ENCODE assay signal across 14 cellular contexts in the genomic region with DNA sequence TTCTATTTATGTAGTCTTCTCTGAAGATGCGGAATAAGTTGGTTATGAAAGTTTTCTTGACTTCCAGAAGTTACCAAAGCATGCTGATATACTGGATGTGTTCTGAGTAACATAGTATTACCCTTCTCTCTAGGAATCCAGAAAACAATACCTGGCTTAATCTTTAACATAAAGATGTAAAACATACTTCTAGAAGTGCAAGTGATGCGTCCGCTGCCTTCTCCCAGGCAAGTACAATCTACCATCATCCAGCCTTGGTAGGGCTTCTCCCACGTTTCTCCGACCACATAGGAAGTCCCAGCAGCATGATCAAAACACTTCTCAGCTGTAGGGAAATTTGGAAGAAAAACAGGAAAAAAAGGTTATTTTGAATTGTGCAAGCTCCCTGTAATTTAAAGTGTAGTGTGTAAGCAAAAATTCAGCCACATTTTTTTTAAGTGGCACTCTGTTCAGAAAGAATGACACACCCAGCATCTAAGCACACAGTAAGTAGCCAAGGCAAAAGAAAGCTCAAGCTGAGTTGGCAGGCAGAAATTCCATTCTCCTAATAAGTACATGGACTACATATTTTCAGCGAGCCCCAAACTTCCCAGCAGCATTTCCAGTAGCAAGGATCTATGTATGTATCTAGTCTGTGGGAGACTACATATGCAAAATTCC. TPM values are rescaled to one million over a fixed set of nuclear protein-coding genes. Genes with fewer than 3 reads are reported as not detected.
DNase-seq lines count a peak whose midpoint lies in the region; ATAC-seq and TF ChIP-seq lines count a peak whose summit lies in the region.
"Had no signal": no experiment of that assay in that cellular context is flagged by ENCODE, and none has a peak within 500 bp of the region (broad histone marks: within the 10 kb centered on the region; RNA-seq: fewer than 3 reads in every experiment).

No MANE protein-coding gene starts in this region.

- TF ChIP-seq CTCF in MCF 10A (IDR thresholded peaks at IDR 0.05; ENCODE audit: unreplicated experiment) (no peak), breast epithelium (IDR thresholded peaks at IDR 0.05) (no peak), choroid plexus epithelial cell (conservative IDR thresholded peaks at IDR 0.05; ENCODE audit: low read depth, low read length) (no peak), left lung (IDR thresholded peaks at IDR 0.05) (no peak), upper lobe of right lung (IDR thresholded peaks at IDR 0.05) (no peak)

- CTCF ChIA-PET in MCF 10A (lab: Yijun Ruan, JAX), result interaction anchor here (0.6 to 1.1 kb wide), 7 partner anchors 14 to 82 kb away, joined by 3 to 4 read pairs (median 3); no protein-coding TSS in a partner anchor

- no peak overlapping the region for H3K4me3 Mint-ChIP-seq in MCF 10A (ENCODE audit: unreplicated experiment)

- no TSS peak for BruUV-seq in MCF 10A (replicated peaks; lab: Mats Ljungman, UMichigan)

- peaks cover 24% of the 10 kb centered on the region for H3K36me3 Mint-ChIP-seq in MCF 10A (ENCODE audit: insufficient read depth, unreplicated experiment)

- H3K4me1 ChIP-seq in breast epithelium (no peaks in the 10 kb centered on the region), left lung (peaks cover 0 to 13% of the 10 kb centered on the region in 2 donors), upper lobe of right lung (peaks cover 5% of the 10 kb centered on the region)

- peaks cover 29% of the 10 kb centered on the region for H3K4me1 Mint-ChIP-seq in MCF 10A (ENCODE audit: insufficient read depth, unreplicated experiment)

- H3K9me3 ChIP-seq in breast epithelium, result no peaks in the 10 kb centered on the region
- H3K9me3 ChIP-seq in left lung, result no peaks in the 10 kb centered on the region
- no peaks in the 10 kb centered on the region for H3K9me3 ChIP-seq in upper lobe of right lung

- H3K4me3 ChIP-seq in breast epithelium (no peak overlapping the region), choroid plexus epithelial cell (ENCODE audit: low read depth, low read length) (peak overlapping the region; percentile 77), left lung (no peak overlapping the region), upper lobe of right lung (no peak overlapping the region)
- H3K4me3 ChIP-seq: GM12878 had no signal

- peak overlapping the region; percentile 89 for H3K27ac Mint-ChIP-seq in MCF 10A (ENCODE audit: low read depth, unreplicated experiment)
- H3K27ac Mint-ChIP-seq: activated naive CD4-positive, alpha-beta T cell treated with anti-CD3 and anti-CD28 coated beads, Interleukin-2, amount 50 U/mL, for 72 hours had no signal

- POLR2A ChIA-PET in MCF 10A (lab: Yijun Ruan, JAX), result interaction anchor here (0.7 to 1.6 kb wide), 8 partner anchors 9 to 460 kb away, joined by 3 to 9 read pairs (median 4); partner anchors contain the start of gene ATIC

- H3K27me3 ChIP-seq in breast epithelium, result no peaks in the 10 kb centered on the region
- H3K27me3 ChIP-seq in left lung, result peaks cover 0 to 28% of the 10 kb centered on the region in 2 donors
- H3K27me3 ChIP-seq in upper lobe of right lung, result no peaks in the 10 kb centered on the region

- intact Hi-C loops in MCF 10A (cut with micrococcal nuclease) (no loop called here), breast epithelium (cut with DNase I; ENCODE audit: low total_unique reads) (no loop called here), left lung (cut with DNase I) (no loop called here), upper lobe of right lung (cut with DNase I) (no loop called here)

- no peak for TF ChIP-seq POLR2A in breast epithelium (IDR thresholded peaks at IDR 0.05)

- H3K27ac ChIP-seq in breast epithelium (no peak overlapping the region), left lung (peak overlapping the region in 1 of 2 donors; percentile 80), upper lobe of right lung (peak overlapping the region; percentile 1)
- H3K27ac ChIP-seq: 22Rv1 had no signal

- H3K27me3 Mint-ChIP-seq in MCF 10A (ENCODE audit: insufficient read depth, unreplicated experiment), result no peaks in the 10 kb centered on the region

- DNase-seq in MCF 10A (ENCODE audit: unreplicated experiment) (peak; percentile 26), breast epithelium (ENCODE audit: low spot score in 2 of 2) (no peak), choroid plexus epithelial cell (ENCODE audit: low read depth) (peak; percentile 84), left lung (no peak), upper lobe of right lung (no peak)
- DNase-seq in stimulated activated CD4-positive, alpha-beta T cell treated with anti-CD3 and anti-CD28 coated beads, Interleukin-2, amount 100 ng/mL, for 24 hours, result no peak
- DNase-seq: NCI-H1105 treated with DMSO at 0.1 percent for 48 hours, NCI-H526, SIG-M5 had no signal

- H3K36me3 ChIP-seq in breast epithelium (no peaks in the 10 kb centered on the region), left lung (peaks cover 0 to 20% of the 10 kb centered on the region in 2 donors), upper lobe of right lung (peaks cover 22% of the 10 kb centered on the region)

- ATAC-seq in left lung, result peak; percentile 63
- peak; percentile 54 for ATAC-seq in upper lobe of right lung
- no peak for ATAC-seq in HG02981 (IDR thresholded peaks at IDR 0.05; ENCODE audit: unreplicated experiment)
- ATAC-seq in GM21360 (IDR thresholded peaks at IDR 0.05; ENCODE audit: unreplicated experiment), result no peak
- ATAC-seq: activated naive CD4-positive, alpha-beta T cell treated with anti-CD3 and anti-CD28 coated beads, Interleukin-2, amount 50 U/mL, for 72 hours; GM12878 had no signal

- H3K9me3 Mint-ChIP-seq in MCF 10A (ENCODE audit: unreplicated experiment), result no peaks in the 10 kb centered on the region
- H3K9me3 Mint-ChIP-seq: activated naive CD4-positive, alpha-beta T cell treated with anti-CD3 and anti-CD28 coated beads, Interleukin-2, amount 50 U/mL, for 72 hours had no signal

RNA-seq across cellular contexts. Expression of gene FN1, which starts 5.2 kb away (rescaled TPM):
- total RNA-seq in MCF 10A (2022), result 564 and 636 TPM in 2 replicates
- total RNA-seq in breast epithelium, result 100 to 1,000 TPM in 2 of 3 donors, 10 to 100 TPM in 1; 74.9 to 295 (median 102) TPM
- total RNA-seq in left lung, result 1,000 to 10,000 TPM; 1,862 to 3,073 TPM
- 955 TPM for total RNA-seq in upper lobe of right lung

Comparison
In these comparisons a context has a peak if more than half of its experiments do, and no peak if none do; other contexts are left out.
1. DNase-seq: peak in MCF 10A (single experiment) and choroid plexus epithelial cell (single experiment); none in breast epithelium (0 of 2), left lung (0 of 2), upper lobe of right lung (single experiment) and stimulated activated CD4-positive, alpha-beta T cell treated with anti-CD3 and anti-CD28 coated beads, Interleukin-2, amount 100 ng/mL, for 24 hours (0 of 2).
2. ATAC-seq: peak in left lung (single experiment) and upper lobe of right lung (single experiment); none in HG02981 (single experiment) and GM21360 (single experiment).